ENCODE assay signal across 9 cellular contexts in the genomic region with DNA sequence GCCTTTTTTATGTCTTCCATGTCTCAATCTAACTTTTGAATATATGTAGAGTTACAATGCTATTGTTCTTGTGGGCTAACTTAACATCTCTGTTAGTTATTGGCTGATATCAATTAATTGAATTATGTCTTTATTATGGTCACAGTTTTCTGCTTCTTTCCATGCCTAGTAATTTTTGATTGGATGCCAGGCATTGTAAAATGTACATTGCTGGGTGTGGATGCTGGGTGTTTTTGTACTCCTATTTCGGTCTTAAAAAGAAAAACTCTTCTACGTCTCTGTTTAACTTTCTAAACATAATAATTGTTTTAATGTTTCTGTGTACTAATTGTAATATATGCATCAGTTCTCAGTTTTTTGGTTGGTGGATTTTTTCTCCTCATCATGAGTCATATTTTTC.
"Had no signal": no experiment of that assay in that cellular context is flagged by ENCODE, and none has a peak within 500 bp of the region (broad histone marks: within the 10 kb centered on the region; RNA-seq: fewer than 3 reads in every experiment).

No MANE protein-coding gene starts in this region.

- DNase-seq: IMR-90, KBM-7, KG1 had no signal

- FAIRE-seq: HepG2, HTR-8/SVneo, K562 had no signal

- H3K27me3 Mint-ChIP-seq: IgD-negative memory B cell had no signal

- H3K4me3 ChIP-seq: K562 had no signal

- H3K4me2 ChIP-seq: KMS-11 had no signal

- H3K27ac Mint-ChIP-seq: IgD-negative memory B cell had no signal

- H3K9ac ChIP-seq: KMS-11 had no signal

- H3K36me3 Mint-ChIP-seq: IgD-negative memory B cell had no signal

- ATAC-seq: HepG2, K562 had no signal

- H3K4me3 Mint-ChIP-seq: IgD-negative memory B cell had no signal

- H3K27ac ChIP-seq: HL-60, KMS-11 had no signal

- H3K4me1 Mint-ChIP-seq: IgD-negative memory B cell had no signal
